In genomic region chr2:26174691-26175181, GRCh38 we compare ENCODE assay signal across 15 cellular contexts. TPM values are rescaled to one million over a fixed set of nuclear protein-coding genes. Genes with fewer than 3 reads are reported as not detected.
A peak's percentile ranks its signal among the peaks of the same experiment; 100 is the strongest.
DNase-seq lines count a peak whose midpoint lies in the region; ATAC-seq and TF ChIP-seq lines count a peak whose summit lies in the region.
"Had no signal": no experiment of that assay in that cellular context is flagged by ENCODE, and none has a peak within 500 bp of the region (broad histone marks: within the 10 kb centered on the region; RNA-seq: fewer than 3 reads in every experiment).

No MANE protein-coding gene starts in this region.

- H3K27me3 ChIP-seq in CD8-positive, alpha-beta T cell (ENCODE audit: insufficient read depth, low read length), result peaks cover 6% of the 10 kb centered on the region
- H3K27me3 ChIP-seq in HCT116 (ENCODE audit: insufficient read depth, low read length), result no peaks in the 10 kb centered on the region

- H3K4me3 ChIP-seq in CD8-positive, alpha-beta T cell (ENCODE audit: low read depth, low read length), result no peak overlapping the region
- no peak overlapping the region for H3K4me3 ChIP-seq in HCT116 (replicated peaks in 1 of 2; ENCODE audit: low read depth in 1 of 2, low read length in 2 of 2)
- H3K4me3 ChIP-seq: mucosa of descending colon, SJSA1, thoracic aorta had no signal

- peak overlapping the region; percentile 86; the same call in 1 of the 2 replicates for H3K4me2 ChIP-seq in HCT116 (ENCODE audit: low read length)

- no peak for DNase-seq in CD8-positive, alpha-beta T cell
- DNase-seq in HCT116 (ENCODE audit: low read depth, low spot score), result no peak
- DNase-seq in nephron progenitor cell, result no peak
- no peak for DNase-seq in CD14-positive monocyte (ENCODE audit: low spot score)
- no peak for DNase-seq in G401 (ENCODE audit: low spot score)
- DNase-seq: activated CD4-positive, CD25-positive, alpha-beta regulatory T cell treated with anti-CD3 and anti-CD28 coated beads, Interleukin-2, amount 50 U/mL, for 72 hours; activated effector memory CD4-positive, alpha-beta T cell treated with Interleukin-2 at 50 U/mL for 16 hours; cerebellar nuclear complex; mucosa of descending colon; NCI-H2029 treated with DMSO at 0.1 percent for 48 hours had no signal

- no peak overlapping the region for H3K27ac Mint-ChIP-seq in CD8-positive, alpha-beta T cell
- no peak overlapping the region for H3K27ac Mint-ChIP-seq in nephron progenitor cell
- no peak overlapping the region for H3K27ac Mint-ChIP-seq in CD14-positive monocyte

- no peak overlapping the region for H3K9ac ChIP-seq in HCT116 (ENCODE audit: low read length)

- peaks cover 11% of the 10 kb centered on the region for H3K4me1 ChIP-seq in CD8-positive, alpha-beta T cell (ENCODE audit: insufficient read depth, low read length)
- peaks cover 0 to 12% of the 10 kb centered on the region in 2 experiments; a peak in 1 of 4 replicates for H3K4me1 ChIP-seq in HCT116 (ENCODE audit: control insufficient read depth in 1 of 2, insufficient read depth in 2 of 2, low read length in 2 of 2)

- no peaks in the 10 kb centered on the region for H3K9me3 ChIP-seq in CD8-positive, alpha-beta T cell (ENCODE audit: low read length)
- H3K9me3 ChIP-seq in HCT116 (ENCODE audit: control insufficient read depth in 1 of 2, insufficient read depth in 1 of 2, low read depth in 1 of 2, low read length in 2 of 2), result no peaks in the 10 kb centered on the region
- H3K9me3 ChIP-seq: mucosa of descending colon, SJSA1, thoracic aorta had no signal

- no peak for TF ChIP-seq CTCF in CD8-positive, alpha-beta T cell (IDR thresholded peaks at IDR 0.05)
- TF ChIP-seq CTCF in HCT116 (IDR thresholded peaks at IDR 0.05 in 2 of 3, conservative IDR thresholded peaks at IDR 0.05 in 1 of 3; ENCODE audit: borderline replicate concordance in 1 of 3, insufficient read depth in 1 of 3, low read depth in 2 of 3, low read length in 2 of 3) (no peak), nephron progenitor cell (IDR thresholded peaks at IDR 0.05) (no peak), CD14-positive monocyte (IDR thresholded peaks at IDR 0.05) (no peak)

- in situ Hi-C loops in G401 (cut with HindIII; ENCODE audit: low sequenced_read_pairs), result no loop called here

- peaks cover 6% of the 10 kb centered on the region; the same call in 1 of the 2 replicates for H3K79me2 ChIP-seq in HCT116 (ENCODE audit: insufficient read depth, low read length)

- peaks cover 16% of the 10 kb centered on the region for H3K4me1 Mint-ChIP-seq in CD8-positive, alpha-beta T cell (ENCODE audit: low read depth)
- H3K4me1 Mint-ChIP-seq in nephron progenitor cell (peaks cover 46% of the 10 kb centered on the region), CD14-positive monocyte (peaks cover 25% of the 10 kb centered on the region)

- intact Hi-C loops in CD8-positive, alpha-beta T cell (cut with DNase I, micrococcal nuclease), result loop anchor here in 1 of 2 experiments (5.0 kb wide), 1 partner anchor 158 kb away; no protein-coding TSS in a partner anchor
- intact Hi-C loops in HCT116 (cut with micrococcal nuclease) (no loop called here), CD14-positive monocyte (cut with micrococcal nuclease) (no loop called here)

- H3K4me3 Mint-ChIP-seq in CD8-positive, alpha-beta T cell, result peak overlapping the region; percentile 73
- H3K4me3 Mint-ChIP-seq in nephron progenitor cell, result peak overlapping the region; percentile 83
- H3K4me3 Mint-ChIP-seq in CD14-positive monocyte, result peak overlapping the region in 1 of 2 donors; percentile 76

- no peak for TF ChIP-seq RAD21 in HCT116 (IDR thresholded peaks at IDR 0.05; ENCODE audit: low read depth)

- no peaks in the 10 kb centered on the region for H3K36me3 ChIP-seq in CD8-positive, alpha-beta T cell (ENCODE audit: insufficient read depth, low read length)
- no peaks in the 10 kb centered on the region for H3K36me3 ChIP-seq in HCT116 (ENCODE audit: control insufficient read depth in 1 of 2, insufficient read depth in 2 of 2, low read length in 2 of 2)
- H3K36me3 ChIP-seq: SJSA1, thoracic aorta had no signal

- POLR2A ChIA-PET in CD8-positive, alpha-beta T cell (lab: Charles Lee), result interaction anchor here (1.7 kb wide), 1 partner anchor 10 kb away, joined by 8 read pairs; no protein-coding TSS in a partner anchor
- POLR2A ChIA-PET in HCT116 (lab: Charles Lee), result no interaction called here

- no peak for TF ChIP-seq POLR2A in HCT116 (IDR thresholded peaks at IDR 0.05; ENCODE audit: borderline replicate concordance, extremely low read depth, insufficient read depth, insufficient read length)

- H3K27ac ChIP-seq in CD8-positive, alpha-beta T cell (ENCODE audit: low read depth, low read length), result no peak overlapping the region
- H3K27ac ChIP-seq in HCT116 (ENCODE audit: low read depth, low read length), result no peak overlapping the region
- peak overlapping the region; percentile 15 for H3K27ac ChIP-seq in cingulate gyrus (ENCODE audit: low read depth, low read length)
- H3K27ac ChIP-seq: SJSA1, thoracic aorta had no signal

- H2AFZ ChIP-seq in HCT116 (ENCODE audit: low read depth, low read length, poor library complexity, severe bottlenecking), result no peak overlapping the region

- H3K9me3 Mint-ChIP-seq in CD8-positive, alpha-beta T cell, result no peaks in the 10 kb centered on the region
- H3K9me3 Mint-ChIP-seq in nephron progenitor cell (no peaks in the 10 kb centered on the region), CD14-positive monocyte (peaks cover 7 to 17% (median 11%) of the 10 kb centered on the region in 7 donors)

- no peaks in the 10 kb centered on the region for H4K20me1 ChIP-seq in HCT116 (ENCODE audit: insufficient read depth)

- no peak for ATAC-seq in CD8-positive, alpha-beta T cell
- ATAC-seq in HCT116, result no peak
- ATAC-seq in GM21529 (IDR thresholded peaks at IDR 0.05; ENCODE audit: unreplicated experiment), result no peak
- no peak for ATAC-seq in GM19023 (IDR thresholded peaks at IDR 0.05; ENCODE audit: unreplicated experiment)
- ATAC-seq: mucosa of descending colon had no signal

- CTCF ChIA-PET in CD8-positive, alpha-beta T cell (lab: Charles Lee), result interaction anchor here (2.8 kb wide), 1 partner anchor 10 kb away, joined by 21 read pairs; no protein-coding TSS in a partner anchor
- CTCF ChIA-PET in HCT116 (lab: Charles Lee), result no interaction called here

- BruUV-seq in HCT116 (replicated peaks; lab: Mats Ljungman, UMichigan), result TSS peak; percentile 54

- RAD21 ChIA-PET in HCT116 (lab: Charles Lee; ENCODE audit: low non-redundant PET in 1 of 2, low total read pairs in 2 of 2, uncharacterized antibody in 2 of 2, unreplicated experiment in 2 of 2), result no interaction called here

- no peaks in the 10 kb centered on the region for H3K9me2 ChIP-seq in HCT116 (ENCODE audit: insufficient read depth)

- peaks cover 30% of the 10 kb centered on the region for H3K27me3 Mint-ChIP-seq in CD8-positive, alpha-beta T cell (ENCODE audit: low read depth)
- H3K27me3 Mint-ChIP-seq in nephron progenitor cell (ENCODE audit: low read depth, poor library complexity) (peaks cover 40% of the 10 kb centered on the region), CD14-positive monocyte (ENCODE audit: low read depth in 3 of 3) (peaks cover 62 to 90% (median 68%) of the 10 kb centered on the region in 3 donors)

- no peaks in the 10 kb centered on the region for H3K36me3 Mint-ChIP-seq in CD8-positive, alpha-beta T cell
- H3K36me3 Mint-ChIP-seq in nephron progenitor cell (ENCODE audit: low read depth), result peaks cover 8% of the 10 kb centered on the region
- peaks cover 15% of the 10 kb centered on the region in 2 donors for H3K36me3 Mint-ChIP-seq in CD14-positive monocyte

TF ChIP-seq in HCT116, 20 proteins besides CTCF, POLR2A, EP300 and RAD21 (continues in another document):
- TF ChIP-seq POLR2AphosphoS5 (IDR thresholded peaks at IDR 0.05; ENCODE audit: low read depth, low read length), result no peak
- no peak for TF ChIP-seq ZNF274 (IDR thresholded peaks at IDR 0.05; ENCODE audit: low read depth, low read length)
- TF ChIP-seq YY1 (IDR thresholded peaks at IDR 0.05; ENCODE audit: extremely low read depth, insufficient replicate concordance, low read depth, low read length), result no peak
- no peak for TF ChIP-seq SP1 (IDR thresholded peaks at IDR 0.05; ENCODE audit: low read depth)
- TF ChIP-seq ZBTB33 (IDR thresholded peaks at IDR 0.05; ENCODE audit: extremely low read depth, insufficient replicate concordance, low read length), result no peak
- TF ChIP-seq TCF7L2 (IDR thresholded peaks at IDR 0.05; ENCODE audit: borderline replicate concordance, extremely low read depth, insufficient read depth, insufficient read length), result no peak

RNA-seq across cellular contexts. Expression of gene GAREM2, which starts 1.8 kb away (rescaled TPM):
- 1 to 10 TPM; 2.5 to 4.8 TPM for total RNA-seq in CD8-positive, alpha-beta T cell
- total RNA-seq in HCT116 (2021; ENCODE audit: unreplicated experiment), result 13.3 TPM
- polyA plus RNA-seq in HCT116 (2012), result 6.6 and 8.4 TPM in 2 replicates
- under 1 TPM in 1 of 2 donors, not detected in 1; 0.08 TPM for polyA plus RNA-seq in CD14-positive monocyte
- total RNA-seq in G401 (2014; rRNA removed; shearing (Covaris generic)), result 8.6 and 12.8 TPM in 2 replicates
